ENCODE assay signal across 8 cellular contexts in genomic region chr12:118060301-118061010, GRCh38. TPM values are rescaled to one million over a fixed set of nuclear protein-coding genes. Genes with fewer than 3 reads are reported as not detected.
DNase-seq lines count a peak whose midpoint lies in the region; ATAC-seq and TF ChIP-seq lines count a peak whose summit lies in the region.

No MANE protein-coding gene starts in this region.

- H3K27me3 ChIP-seq in BLaER1 treated with 17β-estradiol and CSF1 and Interleukin-3, amounts not matched to agents 10 nM and 100 nM: peaks cover 0 to 19% (median 14%) of the 10 kb centered on the region in 11 experiments; a peak in 12 of 22 replicates

- H4K20me1 ChIP-seq in BLaER1 treated with 17β-estradiol and CSF1 and Interleukin-3, amounts not matched to agents 10 nM and 100 nM: peaks cover 0 to 35% (median 0%) of the 10 kb centered on the region in 11 experiments; a peak in 6 of 22 replicates

- peaks cover 48 to 55% (median 51%) of the 10 kb centered on the region in 10 experiments for H3K4me1 ChIP-seq in BLaER1 treated with 17β-estradiol and CSF1 and Interleukin-3, amounts not matched to agents 10 nM and 100 nM

- ATAC-seq in GM21576 (IDR thresholded peaks at IDR 0.05; ENCODE audit: unreplicated experiment) (peak; percentile 33), Right ventricle myocardium inferior (peak; percentile 39), omental fat pad (ENCODE audit: low FRiP score) (peak; percentile 65), GM18517 (IDR thresholded peaks at IDR 0.05; ENCODE audit: unreplicated experiment) (no peak), GM18870 (IDR thresholded peaks at IDR 0.05; ENCODE audit: unreplicated experiment) (no peak)

- H3K27ac ChIP-seq in BLaER1 treated with 17β-estradiol and CSF1 and Interleukin-3, amounts not matched to agents 10 nM and 100 nM: peak overlapping the region; percentile 88 to 93 (median 90)

- peak overlapping the region; percentile 87 to 95 (median 90) for H3K9ac ChIP-seq in BLaER1 treated with 17β-estradiol and CSF1 and Interleukin-3, amounts not matched to agents 10 nM and 100 nM

- intact Hi-C loops in Right ventricle myocardium inferior (cut with DNase I): loop anchor here (2.0 to 5.0 kb wide), 3 partner anchors 42 to 312 kb away; partner anchors contain the start of genes PEBP1 and TAOK3

- peak overlapping the region; percentile 72 to 96 (median 91) for H3K4me2 ChIP-seq in BLaER1 treated with 17β-estradiol and CSF1 and Interleukin-3, amounts not matched to agents 10 nM and 100 nM

- peaks cover 0 to 4% (median 0%) of the 10 kb centered on the region in 11 experiments; a peak in 1 of 22 replicates for H3K36me3 ChIP-seq in BLaER1 treated with 17β-estradiol and CSF1 and Interleukin-3, amounts not matched to agents 10 nM and 100 nM

- TF ChIP-seq CTCF in omental fat pad (IDR thresholded peaks at IDR 0.05): no peak

- DNase-seq in NCI-H69 (lab: John Stamatoyannopoulos, UW): peak; percentile 79
- DNase-seq in activated naive CD4-positive, alpha-beta T cell treated with anti-CD3 and anti-CD28 coated beads, Interleukin-2, amount 50 U/mL, for 16 hours: peak; percentile 13
- peak; percentile 84 for DNase-seq in Right ventricle myocardium inferior (ENCODE audit: missing footprints)
- peak; percentile 26 for DNase-seq in omental fat pad (ENCODE audit: low spot score)

- peak overlapping the region; percentile 68 to 86 (median 80) for H3K4me3 ChIP-seq in BLaER1 treated with 17β-estradiol and CSF1 and Interleukin-3, amounts not matched to agents 10 nM and 100 nM

- H3K9me3 ChIP-seq in BLaER1 treated with 17β-estradiol and CSF1 and Interleukin-3, amounts not matched to agents 10 nM and 100 nM (replicated peaks in 1 of 11): no peaks in the 10 kb centered on the region

RNA-seq across cellular contexts. Expression of gene WSB2, which starts 0.5 kb away (rescaled TPM):
- total RNA-seq in Right ventricle myocardium inferior: 97.3 TPM
- 10 to 100 TPM; 41.1 to 87.8 (median 65.3) TPM for total RNA-seq in omental fat pad

RNA-seq across cellular contexts. Expression of gene VSIG10, which starts 43.4 kb away (rescaled TPM):
- total RNA-seq in Right ventricle myocardium inferior (12.4 TPM), omental fat pad (10 to 100 TPM; 16.2 to 73.9 (median 28.0) TPM)

RNA-seq across cellular contexts. Expression of gene RFC5, which starts 44.0 kb away (rescaled TPM):
- total RNA-seq in Right ventricle myocardium inferior (4.4 TPM), omental fat pad (10 to 100 TPM in 1 of 4 donors, 1 to 10 TPM in 3; 4.7 to 14.8 (median 6.4) TPM)

Comparison
In these comparisons a context has a peak if more than half of its experiments do, and no peak if none do; other contexts are left out.
1. ATAC-seq: peak in GM21576 (single experiment), Right ventricle myocardium inferior (single experiment) and omental fat pad (single experiment); none in GM18517 (single experiment) and GM18870 (single experiment).
2. DNase-seq: peak in every context shown above with its lines; median percentile 84 in Right ventricle myocardium inferior; 79 in NCI-H69; 26 in omental fat pad; 13 in activated naive CD4-positive, alpha-beta T cell treated with anti-CD3 and anti-CD28 coated beads, Interleukin-2, amount 50 U/mL, for 16 hours.